ENCODE assay signal across 8 cellular contexts in the genomic region with DNA sequence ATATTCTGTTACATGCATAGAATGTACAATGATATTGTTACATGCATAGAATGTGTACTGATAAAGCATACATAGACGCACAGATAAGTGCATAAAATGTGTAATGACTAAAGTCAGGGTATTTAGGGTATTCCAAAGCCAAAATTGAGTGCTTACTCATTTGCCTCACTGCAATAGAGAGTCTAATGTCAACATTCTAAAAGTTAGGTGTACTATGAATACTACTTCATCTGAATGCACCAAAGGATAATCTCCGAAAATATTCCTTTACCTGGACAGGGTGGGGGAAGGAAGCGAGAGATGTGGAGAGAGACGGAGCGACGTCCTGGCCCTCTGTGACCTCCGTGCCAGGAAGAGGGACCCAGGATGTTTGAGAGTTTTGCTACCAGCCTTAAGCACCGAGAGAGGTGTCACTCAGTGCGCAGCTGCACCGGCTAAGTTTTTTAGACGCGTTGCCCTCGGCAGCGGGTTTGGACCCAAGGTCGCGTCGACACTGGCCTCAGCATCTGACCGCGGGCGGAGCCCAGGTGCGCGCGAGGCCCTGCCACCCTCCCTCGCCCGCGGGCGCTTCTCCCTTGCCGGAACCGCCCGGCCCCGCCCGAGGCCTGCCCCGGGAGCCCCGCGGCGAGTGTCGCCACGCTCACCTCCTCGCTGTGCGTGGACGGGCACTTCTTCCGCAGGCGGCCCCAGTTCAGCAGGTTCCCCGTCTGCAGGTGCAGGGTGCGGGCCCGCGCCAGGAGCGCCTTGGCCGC. TPM values are rescaled to one million over a fixed set of nuclear protein-coding genes. Genes with fewer than 3 reads are reported as not detected.
DNase-seq lines count a peak whose midpoint lies in the region; ATAC-seq and TF ChIP-seq lines count a peak whose summit lies in the region.

No MANE protein-coding gene starts in this region.

- ATAC-seq in GM21526 (IDR thresholded peaks at IDR 0.05; ENCODE audit: low FRiP score, unreplicated experiment), result peak; percentile 41
- ATAC-seq in activated B cell treated with CpG ODN at 0.5 μM for 24 hours (ENCODE audit: low read depth), result peak; percentile 29
- peak; percentile 68 to 69 for ATAC-seq in lower lobe of right lung

- intact Hi-C loops in activated B cell treated with CpG ODN at 0.5 μM for 24 hours (cut with micrococcal nuclease) (loop anchor here (1.0 to 5.0 kb wide), 10 partner anchors 29 to 1324 kb away; a partner anchor contains a TSS), lower lobe of right lung (cut with DNase I) (no loop called here)

- POLR2A ChIA-PET in activated B cell treated with CpG ODN at 0.5 μM for 24 hours (lab: Charles Lee), result interaction anchor here (0.6 to 2.5 kb wide), 2 partner anchors 29 to 63 kb away, joined by 3 to 25 read pairs; a partner anchor contains a TSS

- H3K27ac ChIP-seq in HUES6 (ENCODE audit: low read depth, low read length), result no peak overlapping the region; the same call in 1 of the 2 replicates
- H3K27ac ChIP-seq in lower lobe of right lung, result peak overlapping the region; percentile 89

- no peaks in the 10 kb centered on the region for H3K27me3 ChIP-seq in HUES6 (ENCODE audit: control insufficient read depth, insufficient read depth, low read length)
- no peaks in the 10 kb centered on the region for H3K27me3 ChIP-seq in lower lobe of right lung (ENCODE audit: low read depth)

- H3K36me3 ChIP-seq in HUES6 (ENCODE audit: control insufficient read depth, insufficient read depth, low read length) (no peaks in the 10 kb centered on the region), lower lobe of right lung (no peaks in the 10 kb centered on the region)

- H3K9me3 ChIP-seq in HUES6 (ENCODE audit: control insufficient read depth, insufficient read depth, low read depth, low read length) (no peaks in the 10 kb centered on the region), lower lobe of right lung (peaks cover 5% of the 10 kb centered on the region)

- peaks cover 33% of the 10 kb centered on the region for H3K4me1 Mint-ChIP-seq in activated B cell treated with CpG ODN at 0.5 μM for 24 hours
- peaks cover 45% of the 10 kb centered on the region for H3K4me1 Mint-ChIP-seq in chondrocyte (ENCODE audit: low read depth)

- CTCF ChIA-PET in activated B cell treated with CpG ODN at 0.5 μM for 24 hours (lab: Charles Lee), result interaction anchor here (0.7 to 2.1 kb wide), 3 partner anchors 30 to 63 kb away, joined by 3 to 8 read pairs (median 3); a partner anchor contains a TSS

- TF ChIP-seq CTCF in activated B cell treated with CpG ODN at 0.5 μM for 24 hours (IDR thresholded peaks at IDR 0.05), result no peak
- TF ChIP-seq CTCF in chondrocyte (IDR thresholded peaks at IDR 0.05), result no peak
- no peak for TF ChIP-seq CTCF in lower lobe of right lung (IDR thresholded peaks at IDR 0.05)

- H3K27ac Mint-ChIP-seq in activated B cell treated with CpG ODN at 0.5 μM for 24 hours (peak overlapping the region; percentile 87), chondrocyte (ENCODE audit: unreplicated experiment) (peak overlapping the region; percentile 77)

- H3K27me3 Mint-ChIP-seq in activated B cell treated with CpG ODN at 0.5 μM for 24 hours (no peaks in the 10 kb centered on the region), chondrocyte (ENCODE audit: low read depth) (no peaks in the 10 kb centered on the region)

- peak overlapping the region; percentile 86 for H3K4me3 ChIP-seq in HUES6 (ENCODE audit: low read depth, low read length)
- H3K4me3 ChIP-seq in lower lobe of right lung, result peak overlapping the region; percentile 91

- H3K9ac ChIP-seq in HUES6 (ENCODE audit: low read length), result peak overlapping the region; percentile 90

- peak overlapping the region; percentile 85 for H3K4me3 Mint-ChIP-seq in activated B cell treated with CpG ODN at 0.5 μM for 24 hours
- peak overlapping the region; percentile 86 for H3K4me3 Mint-ChIP-seq in chondrocyte (ENCODE audit: unreplicated experiment)

- DNase-seq in EL, result peak; percentile 34
- DNase-seq in activated B cell treated with CpG ODN at 0.5 μM for 24 hours, result peak; percentile 59
- DNase-seq in chondrocyte (ENCODE audit: low spot score), result no peak
- DNase-seq in lower lobe of right lung, result peak; percentile 77
- peak; percentile 11 to 20 (median 14) for DNase-seq in stimulated activated CD4-positive, alpha-beta T cell treated with anti-CD3 and anti-CD28 coated beads, TNF-alpha, amount 100 ng/mL, for 48 hours (ENCODE audit: low read depth in 3 of 3)
- DNase-seq in inferior parietal cortex (ENCODE audit: extremely low spot score), result no peak

- H3K36me3 Mint-ChIP-seq in activated B cell treated with CpG ODN at 0.5 μM for 24 hours (ENCODE audit: low read depth) (no peaks in the 10 kb centered on the region), chondrocyte (ENCODE audit: low read depth) (peaks cover 1% of the 10 kb centered on the region)

- H3K4me1 ChIP-seq in HUES6 (ENCODE audit: control insufficient read depth, insufficient read depth, low read length), result peaks cover 16% of the 10 kb centered on the region; the same call in 1 of the 2 replicates
- H3K4me1 ChIP-seq in lower lobe of right lung, result peaks cover 23% of the 10 kb centered on the region

- H3K9me3 Mint-ChIP-seq in activated B cell treated with CpG ODN at 0.5 μM for 24 hours (no peaks in the 10 kb centered on the region), chondrocyte (ENCODE audit: low read depth) (peaks cover 7% of the 10 kb centered on the region)

RNA-seq across cellular contexts. Expression of a gene that starts 0.7 kb away (rescaled TPM):
- total RNA-seq in activated B cell treated with CpG ODN at 0.5 μM for 24 hours (8.6 and 9.6 TPM in 2 replicates), chondrocyte (12.0 to 13.6 TPM (median 13.2 TPM) in 3 replicates), lower lobe of right lung (16.7 TPM)

RNA-seq across cellular contexts. Expression of a gene that starts 29.6 kb away (rescaled TPM):
- total RNA-seq in activated B cell treated with CpG ODN at 0.5 μM for 24 hours (65.6 and 69.7 TPM in 2 replicates), chondrocyte (38.8 to 45.7 TPM (median 39.1 TPM) in 3 replicates), lower lobe of right lung (46.8 TPM)

Comparison
In these comparisons a context has a peak if more than half of its experiments do, and no peak if none do; other contexts are left out.
1. DNase-seq: peak in EL (single experiment), activated B cell treated with CpG ODN at 0.5 μM for 24 hours (single experiment), lower lobe of right lung (single experiment) and stimulated activated CD4-positive, alpha-beta T cell treated with anti-CD3 and anti-CD28 coated beads, TNF-alpha, amount 100 ng/mL, for 48 hours (3 of 3); none in chondrocyte (single experiment) and inferior parietal cortex (single experiment).
2. Peak in every context shown above with its lines, with median percentiles within 50 percentile points of each other: ATAC-seq.